In the genomic region with DNA sequence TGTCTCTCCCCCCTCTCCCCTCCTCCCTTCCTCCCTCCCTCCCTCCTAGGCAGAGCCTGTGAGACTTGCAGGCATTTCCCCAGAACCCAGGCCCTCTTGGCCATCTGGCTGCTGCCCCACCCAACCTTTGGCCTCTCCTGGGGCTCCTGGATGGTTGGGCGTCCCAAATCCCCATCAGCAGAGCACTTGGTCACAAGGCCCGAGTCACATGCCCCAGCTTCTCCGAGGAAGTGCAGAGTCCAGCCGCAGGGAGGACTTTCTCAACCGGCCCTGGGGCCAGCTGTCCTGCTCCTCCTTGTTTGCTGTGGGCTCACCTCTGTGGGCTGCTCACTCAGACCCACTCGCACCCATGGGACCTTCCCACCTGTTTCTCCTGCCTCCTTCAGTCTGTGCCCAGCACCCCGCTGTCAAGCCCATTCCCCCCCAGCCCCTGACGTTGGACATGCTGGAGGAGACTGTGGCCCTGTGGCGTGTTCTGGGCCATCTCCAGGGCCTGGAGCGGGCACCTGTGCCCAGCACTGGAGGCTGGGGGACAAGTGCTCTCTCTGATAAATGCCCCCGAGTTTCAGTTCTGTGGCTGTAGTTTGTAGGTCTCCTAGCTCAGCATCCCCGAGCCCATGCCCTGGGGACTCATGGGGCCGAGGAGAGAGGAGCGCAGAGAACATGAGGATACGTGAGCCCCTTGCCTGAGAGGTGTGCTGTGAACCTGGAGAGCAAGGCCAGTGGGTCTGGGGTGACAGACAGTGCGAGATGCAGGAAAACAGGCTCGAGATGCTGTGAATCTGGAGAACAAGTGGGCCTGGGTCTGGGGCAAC, we compare ENCODE assay signal across 9 cellular contexts. TPM values are rescaled to one million over a fixed set of nuclear protein-coding genes. Genes with fewer than 3 reads are reported as not detected.
DNase-seq lines count a peak whose midpoint lies in the region; ATAC-seq and TF ChIP-seq lines count a peak whose summit lies in the region.
"Had no signal": no experiment of that assay in that cellular context is flagged by ENCODE, and none has a peak within 500 bp of the region (broad histone marks: within the 10 kb centered on the region; RNA-seq: fewer than 3 reads in every experiment).

No MANE protein-coding gene starts in this region.

- H3K27me3 Mint-ChIP-seq in MCF 10A (ENCODE audit: insufficient read depth, unreplicated experiment), result no peaks in the 10 kb centered on the region
- H3K27me3 Mint-ChIP-seq in naive thymus-derived CD8-positive, alpha-beta T cell, result peaks cover 0 to 2% (median 0%) of the 10 kb centered on the region in 5 donors

- BruUV-seq in MCF 10A (replicated peaks; lab: Mats Ljungman, UMichigan), result no TSS peak

- H3K4me1 Mint-ChIP-seq in MCF 10A (ENCODE audit: insufficient read depth, unreplicated experiment), result peaks cover 12% of the 10 kb centered on the region
- peaks cover 46 to 87% (median 78%) of the 10 kb centered on the region in 4 donors for H3K4me1 Mint-ChIP-seq in naive thymus-derived CD8-positive, alpha-beta T cell

- no peaks in the 10 kb centered on the region for H3K36me3 ChIP-seq in breast epithelium

- H3K4me3 Mint-ChIP-seq in MCF 10A (ENCODE audit: unreplicated experiment), result no peak overlapping the region
- H3K4me3 Mint-ChIP-seq in naive thymus-derived CD8-positive, alpha-beta T cell, result peak overlapping the region; percentile 64 to 93 (median 86)

- H3K27me3 ChIP-seq in breast epithelium, result no peaks in the 10 kb centered on the region

- H3K27ac ChIP-seq in breast epithelium, result peak overlapping the region; percentile 65 to 82
- H3K27ac ChIP-seq in epithelial cell of prostate, result peak overlapping the region; percentile 56

- H3K4me3 ChIP-seq in breast epithelium, result no peak overlapping the region

- intact Hi-C loops in breast epithelium (cut with DNase I; ENCODE audit: low total_unique reads), result no loop called here
- intact Hi-C loops in MCF 10A (cut with micrococcal nuclease), result no loop called here

- POLR2A ChIA-PET in MCF 10A (lab: Yijun Ruan, JAX), result no interaction called here
- POLR2A ChIA-PET in naive thymus-derived CD8-positive, alpha-beta T cell (lab: Charles Lee), result interaction anchor here (1.4 to 6.4 kb wide), 5 partner anchors 13 to 38 kb away, joined by 7 to 84 read pairs (median 32); no protein-coding TSS in a partner anchor

- TF ChIP-seq CTCF in breast epithelium (IDR thresholded peaks at IDR 0.05), result no peak
- TF ChIP-seq CTCF in MCF 10A (IDR thresholded peaks at IDR 0.05; ENCODE audit: unreplicated experiment), result no peak

- H3K4me1 ChIP-seq in breast epithelium, result peaks cover 3 to 16% of the 10 kb centered on the region in 2 donors

- H3K27ac Mint-ChIP-seq in MCF 10A (ENCODE audit: low read depth, unreplicated experiment), result no peak overlapping the region
- peak overlapping the region; percentile 96 to 100 (median 99) for H3K27ac Mint-ChIP-seq in naive thymus-derived CD8-positive, alpha-beta T cell

- CTCF ChIA-PET in MCF 10A (lab: Yijun Ruan, JAX), result interaction anchor here (0.6 to 1.1 kb wide), 2 partner anchors 32 to 113 kb away, joined by 3 read pairs; no protein-coding TSS in a partner anchor

- ATAC-seq in naive thymus-derived CD8-positive, alpha-beta T cell, result no peak
- ATAC-seq in HG03571 (IDR thresholded peaks at IDR 0.05; ENCODE audit: unreplicated experiment), result no peak
- ATAC-seq in GM19397 (IDR thresholded peaks at IDR 0.05; ENCODE audit: unreplicated experiment), result no peak
- no peak for ATAC-seq in GM21390 (IDR thresholded peaks at IDR 0.05; ENCODE audit: unreplicated experiment)
- ATAC-seq in GM19023 (IDR thresholded peaks at IDR 0.05; ENCODE audit: unreplicated experiment), result no peak

- DNase-seq in breast epithelium (ENCODE audit: low spot score in 2 of 2), result no peak
- DNase-seq in MCF 10A (ENCODE audit: unreplicated experiment), result no peak
- DNase-seq in epithelial cell of prostate (ENCODE audit: low read depth, low spot score), result no peak
- no peak for DNase-seq in naive thymus-derived CD8-positive, alpha-beta T cell
- DNase-seq: COR-L47 had no signal

- no peak for TF ChIP-seq POLR2A in breast epithelium (IDR thresholded peaks at IDR 0.05)

- H3K9me3 Mint-ChIP-seq in MCF 10A (ENCODE audit: unreplicated experiment), result no peaks in the 10 kb centered on the region
- no peaks in the 10 kb centered on the region for H3K9me3 Mint-ChIP-seq in naive thymus-derived CD8-positive, alpha-beta T cell

- peaks cover 12% of the 10 kb centered on the region for H3K36me3 Mint-ChIP-seq in MCF 10A (ENCODE audit: insufficient read depth, unreplicated experiment)
- peaks cover 0 to 7% (median 0%) of the 10 kb centered on the region in 3 donors for H3K36me3 Mint-ChIP-seq in naive thymus-derived CD8-positive, alpha-beta T cell

- H3K9me3 ChIP-seq in breast epithelium, result no peaks in the 10 kb centered on the region

RNA-seq across cellular contexts. Expression of a gene that starts 42.3 kb away (rescaled TPM):
- 1 to 10 TPM in 2 of 3 donors, not detected in 1; 5.6 to 7.8 TPM for total RNA-seq in breast epithelium
- total RNA-seq in MCF 10A (2022), result 0.14 TPM in 1 of 2 replicates, not detected in the other
- total RNA-seq in naive thymus-derived CD8-positive, alpha-beta T cell, result not detected
- polyA plus RNA-seq in naive thymus-derived CD8-positive, alpha-beta T cell, result not detected
